Comparison of ENCODE assay signal across 11 cellular contexts in genomic region chr9:20835364-20836286, GRCh38.
A peak's percentile ranks its signal among the peaks of the same experiment; 100 is the strongest.
DNase-seq lines count a peak whose midpoint lies in the region; ATAC-seq, FAIRE-seq and TF ChIP-seq lines count a peak whose summit lies in the region.
"Had no signal": no experiment of that assay in that cellular context is flagged by ENCODE, and none has a peak within 500 bp of the region (broad histone marks: within the 10 kb centered on the region; RNA-seq: fewer than 3 reads in every experiment).

No MANE protein-coding gene starts in this region.

- H2AFZ ChIP-seq in IMR-90 (replicated peaks; ENCODE audit: low read length, poor library complexity), result no peak overlapping the region

- H2BK15ac ChIP-seq in IMR-90 (ENCODE audit: low read depth, low read length), result no peak overlapping the region

- peak overlapping the region; percentile 64 for H3K4me2 ChIP-seq in IMR-90 (ENCODE audit: low read depth, low read length)

- no peak overlapping the region for H3K4ac ChIP-seq in IMR-90 (ENCODE audit: low read depth, low read length)

- no peaks in the 10 kb centered on the region for H4K20me1 ChIP-seq in IMR-90 (ENCODE audit: insufficient read depth, low read length)

- dilution Hi-C loops in IMR-90 (cut with HindIII; ENCODE audit: low sequenced_read_pairs, unreplicated experiment), result no loop called here

- no peak overlapping the region for H4K91ac ChIP-seq in IMR-90 (ENCODE audit: insufficient read depth, low read depth, low read length)

- H3K9me3 ChIP-seq in IMR-90 (ENCODE audit: control insufficient read depth, insufficient read depth, low read length) (no peaks in the 10 kb centered on the region), body of pancreas (no peaks in the 10 kb centered on the region), liver (ENCODE audit: control insufficient read depth in 4 of 4, low read length in 3 of 4) (no peaks in the 10 kb centered on the region), aorta (ENCODE audit: control insufficient read depth, low read length) (no peaks in the 10 kb centered on the region)

- POLR2A ChIA-PET in IMR-90 (lab: Charles Lee; ENCODE audit: unreplicated experiment), result no interaction called here

- no TSS peak for BruUV-seq in IMR-90 (replicated peaks; lab: Mats Ljungman, UMichigan)

- peaks cover 2 to 10% of the 10 kb centered on the region in 2 experiments; a peak in 2 of 4 replicates for H3K79me1 ChIP-seq in IMR-90 (ENCODE audit: low read depth in 1 of 2, low read length in 2 of 2)

- peak overlapping the region; percentile 50; the same call in 1 of the 2 replicates for H2BK20ac ChIP-seq in IMR-90 (ENCODE audit: low read depth, low read length)

- no peaks in the 10 kb centered on the region; the same call in 1 of the 2 replicates for H3K9me1 ChIP-seq in IMR-90 (ENCODE audit: insufficient read depth, low read length)

- DNase-seq in AG20443 (ENCODE audit: low spot score) (peak; percentile 14), IMR-90 (peak; percentile 59), body of pancreas (peak; percentile 12 to 42 (median 16)), aorta (no peak), NCI-H345 treated with DMSO at 0.1 percent for 48 hours (lab: John Stamatoyannopoulos, UW; ENCODE audit: unreplicated experiment) (no peak), GM12892 (ENCODE audit: insufficient read length) (no peak)
- DNase-seq in activated CD4-positive, alpha-beta T cell treated with anti-CD3 and anti-CD28 coated beads for 4 hours, result no peak
- DNase-seq: activated T-cell treated with anti-CD3 and anti-CD28 coated beads, Interleukin-2, amount 50 U/mL, for 48 hours; C1 segment of cervical spinal cord; Karpas-422 had no signal

- H2AK9ac ChIP-seq in IMR-90 (replicated peaks; ENCODE audit: low read depth, low read length, poor library complexity), result no peak overlapping the region

- H3K23ac ChIP-seq in IMR-90 (ENCODE audit: low read depth, low read length), result no peak overlapping the region

- in situ Hi-C loops in IMR-90 (cut with MboI; ENCODE audit: low sequenced_read_pairs), result no loop called here

- H3K36me3 ChIP-seq in IMR-90 (ENCODE audit: control insufficient read depth, insufficient read depth, low read length) (peaks cover 1% of the 10 kb centered on the region; the same call in 1 of the 2 replicates), body of pancreas (replicated peaks in 1 of 2; ENCODE audit: insufficient read depth in 1 of 2, low read depth in 2 of 2) (no peaks in the 10 kb centered on the region), liver (ENCODE audit: control insufficient read depth in 4 of 4, insufficient read depth in 3 of 4, low read depth in 1 of 4, low read length in 3 of 4) (no peaks in the 10 kb centered on the region), aorta (ENCODE audit: control insufficient read depth in 1 of 2, insufficient read depth in 2 of 2, low read length in 1 of 2) (peaks cover 0 to 2% of the 10 kb centered on the region in 2 donors)

- H3K18ac ChIP-seq in IMR-90 (ENCODE audit: low read depth, low read length), result peak overlapping the region; percentile 60; the same call in 1 of the 2 replicates

- 86% methylated on average over 1 of the region's 6 CpGs; no CpG with 5 or more reads in 1 of the 2 experiments for WGBS in IMR-90 (ENCODE audit: extremely low coverage in 2 of 2, insufficient read length in 1 of 2), 2 experiments
- 57 to 60% methylated on average over 6 of the region's 6 CpGs for WGBS in body of pancreas, 2 donors
- 33% methylated on average over 6 of the region's 6 CpGs for WGBS in liver
- WGBS in aorta, 2 donors, result 72 to 74% methylated on average over 6 of the region's 6 CpGs

- H2AK5ac ChIP-seq in IMR-90 (ENCODE audit: low read depth, low read length), result no peak overlapping the region

- H3K4me1 ChIP-seq in IMR-90 (ENCODE audit: control insufficient read depth, insufficient read depth, low read length) (peaks cover 2% of the 10 kb centered on the region; the same call in 1 of the 2 replicates), body of pancreas (no peaks in the 10 kb centered on the region), liver (ENCODE audit: control insufficient read depth in 4 of 4, insufficient read depth in 4 of 4, low read length in 3 of 4) (peaks cover 0 to 6% (median under 1%) of the 10 kb centered on the region in 4 donors), aorta (ENCODE audit: control insufficient read depth in 1 of 2, insufficient read depth in 2 of 2, low read length in 2 of 2) (peaks cover 0 to 3% of the 10 kb centered on the region in 2 donors)

- no peaks in the 10 kb centered on the region for H3K27me3 ChIP-seq in IMR-90 (ENCODE audit: control insufficient read depth, insufficient read depth, low read length)
- H3K27me3 ChIP-seq in body of pancreas, result no peaks in the 10 kb centered on the region
- H3K27me3 ChIP-seq in liver (ENCODE audit: control insufficient read depth in 4 of 4, insufficient read depth in 4 of 4, low read length in 3 of 4), result no peaks in the 10 kb centered on the region
- no peaks in the 10 kb centered on the region for H3K27me3 ChIP-seq in aorta (ENCODE audit: control insufficient read depth in 1 of 2, insufficient read depth in 2 of 2, low read length in 1 of 2)

- TF ChIP-seq POLR2A in IMR-90 (IDR thresholded peaks at IDR 0.05; ENCODE audit: low read depth, low read length), result no peak
- no peak for TF ChIP-seq POLR2A in body of pancreas (IDR thresholded peaks at IDR 0.05)
- TF ChIP-seq POLR2A in GM12892 (IDR thresholded peaks at IDR 0.05; ENCODE audit: low read depth, low read length), result no peak

- H3K4me3 ChIP-seq in IMR-90 (ENCODE audit: insufficient read depth, low read depth, low read length) (no peak overlapping the region; the same call in 1 of the 2 replicates), body of pancreas (no peak overlapping the region), liver (ENCODE audit: low read depth in 1 of 3, low read length in 3 of 3) (no peak overlapping the region), aorta (ENCODE audit: low read length in 2 of 2) (no peak overlapping the region)

- peak overlapping the region; percentile 46; the same call in 1 of the 2 replicates for H2BK120ac ChIP-seq in IMR-90 (ENCODE audit: low read depth, low read length)

- TF ChIP-seq RAD21 in IMR-90 (IDR thresholded peaks at IDR 0.05; ENCODE audit: low read length) (no peak), liver (IDR thresholded peaks at IDR 0.05) (no peak)

- no peak overlapping the region for H4K5ac ChIP-seq in IMR-90 (ENCODE audit: low read depth, low read length)

- ATAC-seq in IMR-90 (ENCODE audit: low read depth) (peak; percentile 56), body of pancreas (peak; percentile 83), aorta (ENCODE audit: low FRiP score) (no peak)

- no peak for FAIRE-seq in GM12892 (lab: Jason Lieb, UNC)

- no peak overlapping the region for H4K8ac ChIP-seq in IMR-90 (ENCODE audit: low read depth in 2 of 2, low read length in 2 of 2)

- TF ChIP-seq CTCF in IMR-90 (conservative IDR thresholded peaks at IDR 0.05; ENCODE audit: low read depth, low read length), result no peak
- no peak for TF ChIP-seq CTCF in body of pancreas (IDR thresholded peaks at IDR 0.05)
- TF ChIP-seq CTCF in liver (IDR thresholded peaks at IDR 0.05; ENCODE audit: low read depth, low read length, missing input control), result no peak

- no peak overlapping the region for H3K14ac ChIP-seq in IMR-90 (replicated peaks; ENCODE audit: low read depth, low read length)

- no peak overlapping the region for H3K56ac ChIP-seq in IMR-90 (ENCODE audit: extremely low read depth, insufficient read depth, low read length)

- no peak overlapping the region for H3K9ac ChIP-seq in IMR-90 (ENCODE audit: low read depth, low read length)
- H3K9ac ChIP-seq in liver (ENCODE audit: low read depth in 1 of 2, low read length in 2 of 2), result no peak overlapping the region

- H3K27ac ChIP-seq in IMR-90 (ENCODE audit: insufficient read depth, low read length), result no peak overlapping the region
- H3K27ac ChIP-seq in body of pancreas, result peak overlapping the region in 2 of 4 donors; percentile 38 to 50
- no peak overlapping the region for H3K27ac ChIP-seq in liver (ENCODE audit: low read depth in 1 of 2, low read length in 2 of 2)
- H3K27ac ChIP-seq in aorta (ENCODE audit: low read depth in 1 of 2, low read length in 2 of 2), result no peak overlapping the region

- intact Hi-C loops in IMR-90 (cut with micrococcal nuclease), result no loop called here
- intact Hi-C loops in body of pancreas (cut with DNase I), result no loop called here
- intact Hi-C loops in aorta (cut with DNase I), result no loop called here

- H2BK5ac ChIP-seq in IMR-90 (ENCODE audit: low read depth, low read length, poor library complexity, severe bottlenecking), result peak overlapping the region; percentile 84

- CTCF ChIA-PET in IMR-90 (lab: Yijun Ruan, JAX), result no interaction called here

TF ChIP-seq in IMR-90, 13 proteins besides CTCF, POLR2A, EP300 and RAD21:
- no peak for TF ChIP-seq RFX5 (IDR thresholded peaks at IDR 0.05; ENCODE audit: low read depth, low read length)
- peak; percentile 84 for TF ChIP-seq CEBPB (IDR thresholded peaks at IDR 0.05; ENCODE audit: low read depth, low read length)
- TF ChIP-seq FOS (IDR thresholded peaks at IDR 0.05; ENCODE audit: low read depth, low read length), result peak; percentile 47; the same call in 1 of the 2 replicates
- TF ChIP-seq BHLHE40 (IDR thresholded peaks at IDR 0.05; ENCODE audit: low read depth, low read length), result no peak

TF ChIP-seq in liver, 16 proteins besides CTCF, POLR2A, EP300 and RAD21:
- TF ChIP-seq RXRA (IDR thresholded peaks at IDR 0.05), result peak; percentile 68 to 75
- no peak for TF ChIP-seq ZBTB33 (IDR thresholded peaks at IDR 0.05)

Comparison
In these comparisons a context has a peak if more than half of its experiments do, and no peak if none do; other contexts are left out.
1. DNase-seq: peak in AG20443 (single experiment), IMR-90 (single experiment) and body of pancreas (4 of 4); none in activated CD4-positive, alpha-beta T cell treated with anti-CD3 and anti-CD28 coated beads for 4 hours (0 of 2), aorta (0 of 2), NCI-H345 treated with DMSO at 0.1 percent for 48 hours (single experiment) and GM12892 (single experiment).